Comparison of ENCODE assay signal across 8 cellular contexts in genomic region chr20:43590392-43591303, GRCh38. TPM values are rescaled to one million over a fixed set of nuclear protein-coding genes. Genes with fewer than 3 reads are reported as not detected.
DNase-seq lines count a peak whose midpoint lies in the region; ATAC-seq, FAIRE-seq and TF ChIP-seq lines count a peak whose summit lies in the region.

IFT52 (plus strand) TSS chr20:43590937; CDS start chr20:43594699, 3,762 bp downstream.

- peak; percentile 95 for DNase-seq in GM12891 (ENCODE audit: insufficient read length, low spot score)
- DNase-seq in NCI-H146 (lab: John Stamatoyannopoulos, UW), result peak; percentile 97
- DNase-seq in T-helper 1 cell, result peak; percentile 65 to 94 (median 81)
- peak; percentile 89 for DNase-seq in amniotic epithelial cell (ENCODE audit: low read depth)
- peak; percentile 92 to 96 for DNase-seq in heart right ventricle
- DNase-seq in posterior vena cava (ENCODE audit: low spot score), result peak; percentile 98
- peak; percentile 96 for DNase-seq in upper lobe of right lung

- 0 to 1% methylated on average over 68 of the region's 68 CpGs for WGBS in heart right ventricle, 2 donors

- intact Hi-C loops in heart right ventricle (cut with DNase I) (loop anchor here in 4 of 10 donors (5.0 to 10.0 kb wide), 3 partner anchors 53 to 133 kb away; partner anchors contain the start of gene SRSF6 (in 1 of the 4)), posterior vena cava (cut with DNase I) (no loop called here), upper lobe of right lung (cut with DNase I) (no loop called here)

- H3K27ac ChIP-seq in heart right ventricle (peak within 1 kb of the TSS; percentile 44 to 92 (median 86)), upper lobe of right lung (peak within 1 kb of the TSS; percentile 90)

- peak in 3 of 9 donors; percentile 5 to 13 (median 6) for TF ChIP-seq CTCF in heart right ventricle (IDR thresholded peaks at IDR 0.05)
- no peak for TF ChIP-seq CTCF in upper lobe of right lung (IDR thresholded peaks at IDR 0.05)

- H3K9me3 ChIP-seq in heart right ventricle (no peaks in the 10 kb centered on the region), upper lobe of right lung (no peaks in the 10 kb centered on the region)

- FAIRE-seq in GM12891 (lab: Jason Lieb, UNC), result peak; percentile 99

- H3K36me3 ChIP-seq in heart right ventricle, result peaks cover 0 to 23% (median 9%) of the 10 kb centered on the region in 9 donors
- peaks cover 12% of the 10 kb centered on the region for H3K36me3 ChIP-seq in upper lobe of right lung

- H3K4me1 ChIP-seq in heart right ventricle (peaks cover 0 to 20% (median 13%) of the 10 kb centered on the region in 9 donors), upper lobe of right lung (peaks cover 12% of the 10 kb centered on the region)

- ATAC-seq in HG02840 (IDR thresholded peaks at IDR 0.05; ENCODE audit: low FRiP score, unreplicated experiment) (peak; percentile 97), heart right ventricle (peak; percentile 99 to 100 (median 99)), upper lobe of right lung (peak; percentile 99)

- no peak for TF ChIP-seq POLR2A in GM12891 (IDR thresholded peaks at IDR 0.05; ENCODE audit: low read depth, low read length)

- peak within 1 kb of the TSS; percentile 60 to 97 (median 90) for H3K4me3 ChIP-seq in heart right ventricle
- peak within 1 kb of the TSS; percentile 73 for H3K4me3 ChIP-seq in upper lobe of right lung

- H3K27me3 ChIP-seq in heart right ventricle (no peaks in the 10 kb centered on the region), upper lobe of right lung (no peaks in the 10 kb centered on the region)

TF ChIP-seq in GM12891, 5 proteins besides CTCF, POLR2A, EP300 and RAD21:
- TF ChIP-seq POLR2AphosphoS5 (IDR thresholded peaks at IDR 0.05; ENCODE audit: low read depth, low read length) (0 out of 2 replicates have a peak, but pooled peaks have one; percentile 20), TAF1 (IDR thresholded peaks at IDR 0.05; ENCODE audit: low read depth, low read length) (peak; percentile 52; the same call in 1 of the 2 replicates), SPI1 (IDR thresholded peaks at IDR 0.05; ENCODE audit: low read depth, low read length) (no peak)

RNA-seq across cellular contexts. Expression of gene IFT52, which starts in this region (rescaled TPM):
- polyA plus RNA-seq in GM12891 (2012; ENCODE audit: low read depth, missing spikeins), result 16.6 TPM
- 1 to 10 TPM; 5.2 to 8.0 (median 6.8) TPM for total RNA-seq in heart right ventricle
- 1 to 10 TPM; 8.0 to 8.9 TPM for polyA plus RNA-seq in heart right ventricle
- total RNA-seq in posterior vena cava, result 10 to 100 TPM; 26.7 to 30.1 TPM
- total RNA-seq in upper lobe of right lung, result 20.4 TPM

Comparison
In these comparisons a context has a peak if more than half of its experiments do, and no peak if none do; other contexts are left out.
1. Peak in every context shown above with its lines: DNase-seq, ATAC-seq, H3K4me3 ChIP-seq and H3K27ac ChIP-seq.